Comparison of ENCODE assay signal across 9 cellular contexts in genomic region chr9:38008168-38009034, GRCh38.
DNase-seq lines count a peak whose midpoint lies in the region; ATAC-seq, FAIRE-seq and TF ChIP-seq lines count a peak whose summit lies in the region.
"Had no signal": no experiment of that assay in that cellular context is flagged by ENCODE, and none has a peak within 500 bp of the region (broad histone marks: within the 10 kb centered on the region; RNA-seq: fewer than 3 reads in every experiment).

No MANE protein-coding gene starts in this region.

- H3K27me3 ChIP-seq in BLaER1 = no peaks in the 10 kb centered on the region
- H3K27me3 ChIP-seq in bronchial epithelial cell (ENCODE audit: control insufficient read depth, insufficient read depth, low read length) = no peaks in the 10 kb centered on the region
- no peaks in the 10 kb centered on the region for H3K27me3 ChIP-seq in lower lobe of right lung (ENCODE audit: low read depth)

- ATAC-seq in HG03159 (IDR thresholded peaks at IDR 0.05; ENCODE audit: unreplicated experiment) = peak; percentile 71
- ATAC-seq in lower lobe of right lung = peak; percentile 88 to 90
- ATAC-seq in stimulated activated naive B cell treated with anti-CD40 and anti-IgM and Interleukin-4, amounts not matched to agents 10 μg/mL and 1 μg/mL and 100 μg/mL, for 72 hours (replicated peaks) = peak; percentile 92 to 93

- FAIRE-seq in bronchial epithelial cell (lab: Jason Lieb, UNC) = peak; percentile 87

- peak overlapping the region; percentile 69 to 80 for H3K4me3 Mint-ChIP-seq in stimulated activated naive B cell treated with anti-CD40 and anti-IgM and Interleukin-4, amounts not matched to agents 10 μg/mL and 1 μg/mL and 100 μg/mL, for 72 hours

- no peak overlapping the region for H3K27ac ChIP-seq in BLaER1
- peak overlapping the region; percentile 51 for H3K27ac ChIP-seq in lower lobe of right lung
- H3K27ac ChIP-seq: KMS-11 had no signal

- H3K27ac Mint-ChIP-seq in stimulated activated naive B cell treated with anti-CD40 and anti-IgM and Interleukin-4, amounts not matched to agents 10 μg/mL and 1 μg/mL and 100 μg/mL, for 72 hours = peak overlapping the region; percentile 97

- H3K36me3 Mint-ChIP-seq in stimulated activated naive B cell treated with anti-CD40 and anti-IgM and Interleukin-4, amounts not matched to agents 10 μg/mL and 1 μg/mL and 100 μg/mL, for 72 hours = peaks cover under 1 to 5% of the 10 kb centered on the region in 2 donors

- no peaks in the 10 kb centered on the region for H3K9me3 Mint-ChIP-seq in stimulated activated naive B cell treated with anti-CD40 and anti-IgM and Interleukin-4, amounts not matched to agents 10 μg/mL and 1 μg/mL and 100 μg/mL, for 72 hours

- H3K9ac ChIP-seq in BLaER1 = no peak overlapping the region
- H3K9ac ChIP-seq: KMS-11 had no signal

- peaks cover 35 to 53% of the 10 kb centered on the region in 2 donors for H3K4me1 Mint-ChIP-seq in stimulated activated naive B cell treated with anti-CD40 and anti-IgM and Interleukin-4, amounts not matched to agents 10 μg/mL and 1 μg/mL and 100 μg/mL, for 72 hours

- TF ChIP-seq CTCF in bronchial epithelial cell (IDR thresholded peaks at IDR 0.05; ENCODE audit: insufficient read depth, low read length, severe bottlenecking) (no peak), lower lobe of right lung (IDR thresholded peaks at IDR 0.05) (no peak)

- H3K4me3 ChIP-seq in BLaER1 (no peak overlapping the region), bronchial epithelial cell (ENCODE audit: low read depth, low read length) (no peak overlapping the region), lower lobe of right lung (no peak overlapping the region)

- no peaks in the 10 kb centered on the region for H3K36me3 ChIP-seq in BLaER1
- peaks cover 1% of the 10 kb centered on the region for H3K36me3 ChIP-seq in bronchial epithelial cell (ENCODE audit: control insufficient read depth, insufficient read depth, low read length)
- peaks cover 3% of the 10 kb centered on the region for H3K36me3 ChIP-seq in lower lobe of right lung

- H3K4me2 ChIP-seq in BLaER1 = peak overlapping the region; percentile 38; the same call in 1 of the 2 replicates
- H3K4me2 ChIP-seq: KMS-11 had no signal

- intact Hi-C loops in lower lobe of right lung (cut with DNase I) = no loop called here

- DNase-seq in GM19238 (ENCODE audit: insufficient read length, low spot score) (peak; percentile 64), RPMI7951 (ENCODE audit: low read depth) (peak; percentile 87), bronchial epithelial cell (ENCODE audit: low read depth) (peak; percentile 99), lower lobe of right lung (peak; percentile 94)
- DNase-seq in stimulated activated naive B cell treated with anti-CD40 and anti-IgM and Interleukin-4, amounts not matched to agents 10 μg/mL and 1 μg/mL and 100 μg/mL, for 72 hours = peak; percentile 88
- DNase-seq in effector CD8-positive, alpha-beta T cell (lab: John Stamatoyannopoulos, UW) = no peak

- H4K20me1 ChIP-seq in BLaER1 = no peaks in the 10 kb centered on the region

- H3K9me3 ChIP-seq in BLaER1 = no peaks in the 10 kb centered on the region
- no peaks in the 10 kb centered on the region for H3K9me3 ChIP-seq in lower lobe of right lung

- no peaks in the 10 kb centered on the region for H3K27me3 Mint-ChIP-seq in stimulated activated naive B cell treated with anti-CD40 and anti-IgM and Interleukin-4, amounts not matched to agents 10 μg/mL and 1 μg/mL and 100 μg/mL, for 72 hours

- H3K4me1 ChIP-seq in BLaER1 = peaks cover 16% of the 10 kb centered on the region
- peaks cover 58% of the 10 kb centered on the region for H3K4me1 ChIP-seq in lower lobe of right lung
